Comparison of ENCODE assay signal across 27 cellular contexts in the genomic region with DNA sequence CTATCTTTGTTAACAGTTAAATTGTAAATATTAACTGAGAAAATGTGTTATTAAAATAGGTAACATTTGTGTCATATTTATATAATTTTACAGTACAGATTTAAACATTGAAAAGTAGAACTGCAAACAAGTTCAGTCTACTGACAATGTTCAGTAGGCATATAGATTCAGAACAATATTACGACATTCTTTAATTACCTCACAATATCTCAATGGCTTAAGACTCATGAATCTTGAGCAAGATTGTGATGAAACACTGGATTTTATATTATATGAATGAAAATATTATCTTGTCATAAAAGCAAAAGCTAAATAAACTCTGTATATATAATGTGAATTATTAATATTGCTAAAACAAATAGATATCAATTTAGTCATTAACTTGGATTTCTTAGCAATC.
"Had no signal": no experiment of that assay in that cellular context is flagged by ENCODE, and none has a peak within 500 bp of the region (broad histone marks: within the 10 kb centered on the region; RNA-seq: fewer than 3 reads in every experiment).

No MANE protein-coding gene starts in this region.

- H3K27me3 ChIP-seq: breast epithelium had no signal

- H3K4me3 ChIP-seq: breast epithelium, PC-9 had no signal

- DNase-seq: activated B cell treated with CpG ODN at 0.5 μM for 24 hours; activated CD4-positive, alpha-beta T cell treated with anti-CD3 and anti-CD28 coated beads for 1 hour; activated CD4-positive, alpha-beta T cell treated with anti-CD3 and anti-CD28 coated beads, Interleukin-2, amount 10 ng/mL, durations not matched to agents 24 days and 14 days; activated CD4-positive, alpha-beta T cell treated with anti-CD3 and anti-CD28 coated beads, Interleukin-2, amount 50 U/mL, for 48 hours; activated CD8-positive, alpha-beta memory T cell treated with anti-CD3 and anti-CD28 coated beads, Interleukin-2, amount 10 ng/mL, durations not matched to agents 7 days and 5 days; activated effector memory CD4-positive, alpha-beta T cell treated with anti-CD3 and anti-CD28 coated beads, Interleukin-2, amount 50 U/mL, for 16 hours; activated naive CD4-positive, alpha-beta T cell treated with Interleukin-2 at 50 U/mL for 16 hours; activated naive CD8-positive, alpha-beta T cell treated with anti-CD3 and anti-CD28 coated beads, Interleukin-2, amount 50 U/mL, for 24 hours; activated T-cell treated with anti-CD3 and anti-CD28 coated beads, Interleukin-2, amount 50 U/mL, for 24 hours; anterior cingulate cortex; central memory CD4-positive, alpha-beta T cell; NCI-H1048; NCI-H1417; NCI-H1930; NCI-H2171; NCI-H2227 treated with DMSO at 0.1 percent for 48 hours; NCI-H446 treated with DMSO at 0.1 percent for 48 hours; NCI-H524 treated with DMSO at 0.1 percent for 48 hours; NCI-H82; NK-92 treated with Interleukin-12 subunit alpha and Interleukin-12 subunit beta, amount 100 ng/mL, for 24 hours; PC-9; SIG-M5; T-cell; T-helper 2 cell; T1000 had no signal

- FAIRE-seq: TTC549 had no signal

- H3K36me3 ChIP-seq: breast epithelium had no signal
